ENCODE assay signal across 8 cellular contexts in genomic region chr7:130942211-130942964, GRCh38.
A peak's percentile ranks its signal among the peaks of the same experiment; 100 is the strongest.
DNase-seq lines count a peak whose midpoint lies in the region; ATAC-seq and TF ChIP-seq lines count a peak whose summit lies in the region.

No MANE protein-coding gene starts in this region.

- H3K27ac ChIP-seq in GM23248: peak overlapping the region; percentile 67

- 74 to 75% methylated on average over 10 of the region's 10 CpGs for WGBS in GM23248 (ENCODE audit: low coverage in 1 of 2, low lambda C conversion rate in 2 of 2, missing lambda C conversion rate in 2 of 2), 2 experiments

- intact Hi-C loops in sciatic nerve (cut with DNase I): no loop called here

- H3K4me2 ChIP-seq in GM23248 (ENCODE audit: unreplicated experiment): peak overlapping the region; percentile 77

- no peak for TF ChIP-seq CTCF in fibroblast of mammary gland (conservative IDR thresholded peaks at IDR 0.05; ENCODE audit: control insufficient read depth, insufficient read depth, low read depth, low read length)

- peaks cover 86% of the 10 kb centered on the region for H3F3A ChIP-seq in GM23248 (ENCODE audit: insufficient read depth)

- H3K4me3 ChIP-seq in GM23248 (peak overlapping the region; percentile 56), fibroblast of mammary gland (ENCODE audit: control insufficient read depth, low read depth, low read length) (peak overlapping the region; percentile 73)

- ATAC-seq in sciatic nerve: peak; percentile 81
- no peak for ATAC-seq in HG03571 (IDR thresholded peaks at IDR 0.05; ENCODE audit: unreplicated experiment)

- no peaks in the 10 kb centered on the region for H3K9me2 ChIP-seq in GM23248 (ENCODE audit: insufficient read depth)

- peaks cover 100% of the 10 kb centered on the region for H3K79me2 ChIP-seq in GM23248 (ENCODE audit: insufficient read depth)

- no peaks in the 10 kb centered on the region for H3K9me3 ChIP-seq in GM23248 (ENCODE audit: low read depth)

- no peak overlapping the region for H2AFZ ChIP-seq in GM23248

- DNase-seq in GM23248 (no peak), SW 1271 (lab: John Stamatoyannopoulos, UW) (peak; percentile 23 to 76), fibroblast of mammary gland (ENCODE audit: low read depth) (peak; percentile 96), sciatic nerve (ENCODE audit: low spot score) (no peak), MV-4-11 (lab: John Stamatoyannopoulos, UW) (no peak), NCI-H1417 (lab: John Stamatoyannopoulos, UW) (no peak), HK-2 (ENCODE audit: unreplicated experiment) (no peak)

- peaks cover 49% of the 10 kb centered on the region for H3K36me3 ChIP-seq in GM23248 (ENCODE audit: low read depth)

- H4K20me1 ChIP-seq in GM23248 (ENCODE audit: insufficient read depth): peaks cover 4% of the 10 kb centered on the region; the same call in 1 of the 2 replicates

- peak overlapping the region; percentile 59 for H3K9ac ChIP-seq in GM23248

- H3K4me1 ChIP-seq in GM23248 (ENCODE audit: insufficient read depth): peaks cover 92% of the 10 kb centered on the region

- H3K27me3 ChIP-seq in GM23248 (replicated peaks; ENCODE audit: insufficient read depth): no peaks in the 10 kb centered on the region

- in situ Hi-C loops in GM23248 (cut with MboI): no loop called here

Comparison
In these comparisons a context has a peak if more than half of its experiments do, and no peak if none do; other contexts are left out.
1. DNase-seq: peak in SW 1271 (2 of 2) and fibroblast of mammary gland (single experiment); none in GM23248 (single experiment), sciatic nerve (single experiment), MV-4-11 (single experiment), NCI-H1417 (0 of 3) and HK-2 (single experiment).